ENCODE assay signal across 8 cellular contexts in genomic region chr12:42023733-42024494, GRCh38.
DNase-seq lines count a peak whose midpoint lies in the region; ATAC-seq and TF ChIP-seq lines count a peak whose summit lies in the region.

No MANE protein-coding gene starts in this region.

- H3K27ac ChIP-seq in Karpas-422 (ENCODE audit: low read length) (peak overlapping the region; percentile 44), adrenal gland (no peak overlapping the region), right cardiac atrium (ENCODE audit: low read length) (no peak overlapping the region), aorta (ENCODE audit: low read depth in 1 of 2, low read length in 2 of 2) (no peak overlapping the region)

- H3K27me3 ChIP-seq in Karpas-422 (ENCODE audit: low read length): no peaks in the 10 kb centered on the region
- no peaks in the 10 kb centered on the region for H3K27me3 ChIP-seq in adrenal gland
- H3K27me3 ChIP-seq in right cardiac atrium (ENCODE audit: control insufficient read depth, insufficient read depth): no peaks in the 10 kb centered on the region
- H3K27me3 ChIP-seq in aorta (ENCODE audit: control insufficient read depth in 1 of 2, insufficient read depth in 2 of 2, low read length in 1 of 2): no peaks in the 10 kb centered on the region

- H3K4me3 ChIP-seq in Karpas-422 (ENCODE audit: low read length) (peak overlapping the region; percentile 37), adrenal gland (peak overlapping the region in 2 of 4 donors; percentile 33 to 55), right cardiac atrium (ENCODE audit: low read length) (peak overlapping the region; percentile 85), aorta (ENCODE audit: low read length in 2 of 2) (peak overlapping the region; percentile 66 to 99)

- DNase-seq in GM03348 (ENCODE audit: low spot score) (peak; percentile 83), GOT3 (lab: John Stamatoyannopoulos, UW) (peak; percentile 82), Karpas-422 (peak; percentile 94), T follicular helper cell (ENCODE audit: low read depth) (peak; percentile 47), adrenal gland (peak; percentile 74 to 84 (median 75)), right cardiac atrium (peak; percentile 73 to 90 (median 89)), renal cortical epithelial cell (ENCODE audit: low read depth) (peak; percentile 62), aorta (peak; percentile 83 to 92)

- no peaks in the 10 kb centered on the region for H3K79me2 ChIP-seq in Karpas-422 (ENCODE audit: low read length)

- peak overlapping the region; percentile 48 for H3K4me2 ChIP-seq in Karpas-422 (ENCODE audit: low read depth, low read length, poor library complexity, severe bottlenecking)

- H3K9ac ChIP-seq in Karpas-422 (ENCODE audit: low read length): peak overlapping the region; percentile 51

- H3K4me1 ChIP-seq in Karpas-422 (ENCODE audit: low read length) (peaks cover 40% of the 10 kb centered on the region), adrenal gland (replicated peaks in 1 of 2) (no peaks in the 10 kb centered on the region), right cardiac atrium (ENCODE audit: control insufficient read depth, insufficient read depth, low read length) (no peaks in the 10 kb centered on the region), aorta (ENCODE audit: control insufficient read depth in 1 of 2, insufficient read depth in 2 of 2, low read length in 2 of 2) (peaks cover 0 to 1% of the 10 kb centered on the region in 2 donors)

- TF ChIP-seq CTCF in adrenal gland (IDR thresholded peaks at IDR 0.05): peak in 5 of 6 experiments; percentile 78 to 96 (median 85)

- peak overlapping the region; percentile 54 for H2AFZ ChIP-seq in Karpas-422 (ENCODE audit: low read length)

- 11 to 26% (median 13%) methylated on average over 9 to 25 of the region's 25 CpGs for WGBS in adrenal gland, 4 donors
- 11% methylated on average over 25 of the region's 25 CpGs for WGBS in right cardiac atrium
- WGBS in aorta, 2 donors: 4% methylated on average over 25 of the region's 25 CpGs

- H3K36me3 ChIP-seq in Karpas-422 (ENCODE audit: insufficient read depth, low read length) (no peaks in the 10 kb centered on the region), adrenal gland (replicated peaks in 1 of 2) (no peaks in the 10 kb centered on the region), aorta (ENCODE audit: control insufficient read depth in 1 of 2, insufficient read depth in 2 of 2, low read length in 1 of 2) (no peaks in the 10 kb centered on the region)

- H3K9me3 ChIP-seq in Karpas-422 (ENCODE audit: low read length): no peaks in the 10 kb centered on the region
- H3K9me3 ChIP-seq in adrenal gland (replicated peaks in 1 of 3): no peaks in the 10 kb centered on the region
- no peaks in the 10 kb centered on the region for H3K9me3 ChIP-seq in right cardiac atrium (ENCODE audit: control insufficient read depth, low read length)
- no peaks in the 10 kb centered on the region for H3K9me3 ChIP-seq in aorta (ENCODE audit: control insufficient read depth, low read length)

- ATAC-seq in right cardiac atrium: peak; percentile 90 to 92
- peak; percentile 94 for ATAC-seq in aorta (ENCODE audit: low FRiP score)

- no peaks in the 10 kb centered on the region for H3K9me2 ChIP-seq in Karpas-422 (replicated peaks; ENCODE audit: insufficient read depth, low read length)

- intact Hi-C loops in adrenal gland (cut with DNase I): loop anchor here in 1 of 2 donors (10.0 kb wide), 2 partner anchors 339 to 749 kb away; no protein-coding TSS in a partner anchor
- intact Hi-C loops in right cardiac atrium (cut with DNase I): loop anchor here in 3 of 4 donors (2.0 to 10.0 kb wide), 5 partner anchors 337 to 749 kb away; no protein-coding TSS in a partner anchor
- intact Hi-C loops in aorta (cut with DNase I): loop anchor here (5.0 to 10.0 kb wide), 4 partner anchors 339 to 1077 kb away; no protein-coding TSS in a partner anchor

- H4K20me1 ChIP-seq in Karpas-422 (ENCODE audit: insufficient read depth, low read depth, low read length): no peaks in the 10 kb centered on the region

- TF ChIP-seq POLR2A in adrenal gland (IDR thresholded peaks at IDR 0.05): no peak
